Comparison of ENCODE assay signal across 22 cellular contexts in genomic region chr3:106078635-106079034, GRCh38.
"Had no signal": no experiment of that assay in that cellular context is flagged by ENCODE, and none has a peak within 500 bp of the region (broad histone marks: within the 10 kb centered on the region; RNA-seq: fewer than 3 reads in every experiment).

No MANE protein-coding gene starts in this region.

- DNase-seq: IMR-90, Karpas-422, KG1, MM.1S, NCI-H1092 treated with DMSO at 0.1 percent for 48 hours, NCI-H1436, NCI-H187, NCI-H2029, NCI-H2081 treated with DMSO at 0.1 percent for 48 hours, NCI-H2171, NCI-H226, NCI-H446, NCI-H510A, NCI-H524 treated with DMSO at 0.1 percent for 48 hours, NCI-H69, NCI-H774, Right ventricle myocardium superior, RPMI8226, SIG-M5, SK-N-SH had no signal

- H3K9ac ChIP-seq: SK-N-SH had no signal

- H3K4me1 ChIP-seq: SJSA1 had no signal

- H3K27me3 ChIP-seq: SJSA1 had no signal

- H3K27ac ChIP-seq: SJSA1 had no signal

- FAIRE-seq: RCC 7860 had no signal

- H3K9me3 ChIP-seq: SJSA1, SK-N-SH had no signal

- H3K4me3 ChIP-seq: SJSA1 had no signal

- H3K36me3 ChIP-seq: SJSA1 had no signal

- H3K4me2 ChIP-seq: SK-N-SH had no signal
